Comparison of ENCODE assay signal across 1 cellular context in genomic region chr3:12716605-12717121, GRCh38.
A peak's percentile ranks its signal among the peaks of the same experiment; 100 is the strongest.
TF ChIP-seq lines count a peak whose summit lies in the region.

No MANE protein-coding gene starts in this region.

TF ChIP-seq in HEK293, 187 proteins besides CTCF, POLR2A, EP300 and RAD21 (continued from another document):
- no peak for TF ChIP-seq HIC1 (tag by site-specific recombination; IDR thresholded peaks at IDR 0.05)
- TF ChIP-seq PRDM1 (tag by site-specific recombination; IDR thresholded peaks at IDR 0.05), result peak; percentile 90
- no peak for TF ChIP-seq ZFP69B (tag by site-specific recombination; IDR thresholded peaks at IDR 0.05)
- no peak for TF ChIP-seq ZNF280D (tag by site-specific recombination; IDR thresholded peaks at IDR 0.05)
- no peak for TF ChIP-seq KLF9 (tag by site-specific recombination; IDR thresholded peaks at IDR 0.05; ENCODE audit: low read depth)
- no peak for TF ChIP-seq TCF7L2 (IDR thresholded peaks at IDR 0.05; ENCODE audit: borderline replicate concordance, low read depth, low read length)
- no peak for TF ChIP-seq AEBP2 (tag by site-specific recombination; IDR thresholded peaks at IDR 0.05; ENCODE audit: borderline replicate concordance)
- 0 out of 2 replicates have a peak, but pooled peaks have one; percentile 14 for TF ChIP-seq ZNF366 (tag by site-specific recombination; conservative IDR thresholded peaks at IDR 0.05)
- no peak for TF ChIP-seq ZNF433 (tag by site-specific recombination; IDR thresholded peaks at IDR 0.05; ENCODE audit: low read depth)
